ENCODE assay signal across 26 cellular contexts in genomic region chr5:32512916-32513315, GRCh38.
"Had no signal": no experiment of that assay in that cellular context is flagged by ENCODE, and none has a peak within 500 bp of the region (broad histone marks: within the 10 kb centered on the region; RNA-seq: fewer than 3 reads in every experiment).

No MANE protein-coding gene starts in this region.

- ATAC-seq: activated CD4-positive, CD25-positive, alpha-beta regulatory T cell treated with anti-CD3 and anti-CD28 coated beads, Interleukin-2, amount 50 U/mL, for 24 hours; activated CD8-positive, alpha-beta T cell treated with anti-CD3 and anti-CD28 coated beads for 36 hours; activated T-cell treated with anti-CD3 and anti-CD28 coated beads, Interleukin-2, amount 50 U/mL, for 72 hours; body of pancreas; SK-N-SH treated with all-trans-retinoic acid at 6 μM for 48 hours had no signal

- DNase-seq: activated CD4-positive, alpha-beta T cell treated with anti-CD3 and anti-CD28 coated beads for 4 hours; activated CD8-positive, alpha-beta memory T cell treated with anti-CD3 and anti-CD28 coated beads, Interleukin-2, amount 50 U/mL, for 4 hours; activated CD8-positive, alpha-beta T cell treated with anti-CD3 and anti-CD28 coated beads for 36 hours; activated gamma-delta T cell treated with Interleukin-2 at 50 U/mL for 16 hours; activated naive CD4-positive, alpha-beta T cell treated with anti-CD3 and anti-CD28 coated beads, Interleukin-2, amount 10 ng/mL, durations not matched to agents 7 days and 5 days; activated naive CD8-positive, alpha-beta T cell treated with anti-CD3 and anti-CD28 coated beads, Interleukin-2, amount 10 ng/mL, durations not matched to agents 7 days and 5 days; activated T-cell treated with anti-CD3 and anti-CD28 coated beads, Interleukin-2, amount 50 U/mL, for 72 hours; adrenal gland; aorta; body of pancreas; central memory CD4-positive, alpha-beta T cell; MG63; MV-4-11; NCI-H1092 treated with DMSO at 0.1 percent for 48 hours; NCI-H1417 treated with DMSO at 0.1 percent for 48 hours; NCI-H1694; NCI-H2029; NCI-H2107; NCI-H2171 treated with DMSO at 0.1 percent for 48 hours; NCI-H524; Peyer's patch; SHP77; SW 1271 had no signal

- H3K4me3 ChIP-seq: adrenal gland, body of pancreas, MG63, Peyer's patch, SJSA1 had no signal

- H3K36me3 ChIP-seq: adrenal gland, MG63, Peyer's patch, SJSA1 had no signal

- H3K9me3 ChIP-seq: adrenal gland, body of pancreas, MG63, Peyer's patch, SJSA1 had no signal

- H3K4me1 ChIP-seq: adrenal gland, body of pancreas, Peyer's patch had no signal

- H3K27ac ChIP-seq: adrenal gland, body of pancreas, Peyer's patch, SJSA1 had no signal

- H3K27me3 ChIP-seq: adrenal gland, body of pancreas, MG63, Peyer's patch, SJSA1 had no signal
